Comparison of ENCODE assay signal across 8 cellular contexts in the genomic region with DNA sequence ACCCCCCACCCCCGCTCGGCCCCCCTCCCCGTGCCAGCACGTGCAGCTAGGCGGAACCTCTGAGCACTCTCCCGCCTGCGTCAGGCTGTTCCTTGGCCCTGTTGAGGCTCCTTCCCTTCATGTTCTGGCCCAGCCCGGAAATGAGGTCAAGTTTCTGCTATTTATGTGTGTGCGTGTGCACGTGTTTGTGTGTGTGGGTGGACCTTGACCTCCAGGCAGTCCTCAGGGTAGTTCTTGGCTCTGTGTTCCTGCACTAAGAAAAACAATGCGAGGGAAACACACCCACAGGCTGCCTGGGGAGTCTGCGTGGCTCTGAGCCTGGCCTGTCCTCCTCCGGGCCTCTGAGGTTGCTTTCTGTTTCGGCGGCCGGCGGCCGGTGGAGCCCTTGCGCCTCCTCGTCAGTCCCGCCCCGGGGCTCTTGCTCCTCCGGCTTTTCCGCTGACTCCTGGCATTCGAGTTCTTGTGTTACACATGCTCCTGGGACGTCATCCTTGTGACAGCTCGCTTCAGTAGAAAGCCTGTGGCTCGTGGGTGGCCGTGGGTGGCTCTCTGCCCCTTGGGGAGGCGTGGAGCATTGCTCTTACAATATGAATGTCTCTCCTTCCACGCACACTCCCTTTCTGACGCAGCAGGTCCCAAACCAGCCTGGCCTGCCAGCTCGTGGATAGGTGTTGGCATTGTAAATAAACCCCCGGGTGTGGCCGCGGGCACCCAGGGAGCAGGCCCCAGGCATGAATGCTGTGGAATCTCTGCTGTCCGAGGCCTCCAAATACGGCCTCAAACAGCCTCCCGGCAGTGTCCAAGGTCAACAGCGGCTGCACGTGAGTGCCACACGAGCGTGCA. TPM values are rescaled to one million over a fixed set of nuclear protein-coding genes. Genes with fewer than 3 reads are reported as not detected.
A peak's percentile ranks its signal among the peaks of the same experiment; 100 is the strongest.
DNase-seq lines count a peak whose midpoint lies in the region; ATAC-seq, FAIRE-seq and TF ChIP-seq lines count a peak whose summit lies in the region.

No MANE protein-coding gene starts in this region.

- H3K27me3 ChIP-seq in subcutaneous abdominal adipose tissue (ENCODE audit: control insufficient read depth in 5 of 5, insufficient read depth in 4 of 5, low read length in 5 of 5), result peaks cover 0 to 4% (median 0%) of the 10 kb centered on the region in 5 donors

- no peaks in the 10 kb centered on the region for H3K36me3 Mint-ChIP-seq in neural crest cell (ENCODE audit: low read depth)

- intact Hi-C loops in OCI-LY7 (cut with micrococcal nuclease; ENCODE audit: unreplicated experiment), result loop anchor here (5.0 kb wide), 1 partner anchor 140 kb away; no protein-coding TSS in a partner anchor

- DNase-seq in GM18507 (ENCODE audit: extremely low spot score, insufficient read length, low read depth) (peak; percentile 78), OCI-LY7 (ENCODE audit: low spot score) (peak; percentile 80), foreskin fibroblast (peak; percentile 99), neural crest cell (ENCODE audit: low read depth, low spot score) (peak; percentile 47), DMS79 (lab: John Stamatoyannopoulos, UW) (no peak)
- peak; percentile 30 for DNase-seq in activated T-helper 9 cell treated with anti-CD3 and anti-CD28 coated beads, Interleukin-2, amount 50 U/mL, for 16 hours (ENCODE audit: low read depth)

- H2AFZ ChIP-seq in OCI-LY7 (ENCODE audit: low read length), result no peak overlapping the region

- peak overlapping the region in 3 of 5 donors; percentile 10 to 68 (median 53) for H3K9ac ChIP-seq in subcutaneous abdominal adipose tissue (ENCODE audit: low read length in 5 of 5)

- H3K4me2 ChIP-seq in OCI-LY7 (ENCODE audit: low read length), result peak overlapping the region; percentile 41

- peak overlapping the region; percentile 73 for H3K4me3 Mint-ChIP-seq in neural crest cell

- CTCF ChIA-PET in OCI-LY7 (lab: Charles Lee; ENCODE audit: unreplicated experiment), result no interaction called here

- FAIRE-seq in GM18507 (lab: Jason Lieb, UNC), result peak; percentile 100

- no peaks in the 10 kb centered on the region for H3K9me3 ChIP-seq in OCI-LY7 (ENCODE audit: low read length)
- no peaks in the 10 kb centered on the region for H3K9me3 ChIP-seq in subcutaneous abdominal adipose tissue (ENCODE audit: control insufficient read depth in 5 of 5, low read length in 5 of 5)

- POLR2A ChIA-PET in OCI-LY7 (lab: Charles Lee), result interaction anchor here (0.9 to 1.3 kb wide), 3 partner anchors 14 to 28 kb away, joined by 3 to 5 read pairs (median 4); no protein-coding TSS in a partner anchor

- H3K27ac Mint-ChIP-seq in neural crest cell (ENCODE audit: unreplicated experiment), result peak overlapping the region; percentile 53

- peaks cover 9% of the 10 kb centered on the region for H3K4me1 Mint-ChIP-seq in neural crest cell

- TF ChIP-seq CTCF in OCI-LY7 (conservative IDR thresholded peaks at IDR 0.05; ENCODE audit: low read length) (no peak), foreskin fibroblast (IDR thresholded peaks at IDR 0.05; ENCODE audit: low read depth, low read length) (peak; percentile 2), neural crest cell (conservative IDR thresholded peaks at IDR 0.05) (no peak)

- H3K27ac ChIP-seq in OCI-LY7 (ENCODE audit: low read depth, low read length, poor library complexity, severe bottlenecking) (peak overlapping the region; percentile 81), subcutaneous abdominal adipose tissue (ENCODE audit: low read depth, low read length) (peak overlapping the region; percentile 84)

- H3K9me2 ChIP-seq in OCI-LY7 (ENCODE audit: insufficient read depth, low read length), result no peaks in the 10 kb centered on the region

- peaks cover 5% of the 10 kb centered on the region for H3K27me3 Mint-ChIP-seq in neural crest cell (ENCODE audit: low read depth)

- H3K4me3 ChIP-seq in OCI-LY7 (ENCODE audit: low read depth, low read length, poor library complexity, severe bottlenecking) (peak overlapping the region; percentile 16), foreskin fibroblast (ENCODE audit: low read depth in 1 of 2, low read length in 2 of 2) (peak overlapping the region; percentile 13 to 41), subcutaneous abdominal adipose tissue (ENCODE audit: low read depth in 1 of 5, low read length in 5 of 5) (peak overlapping the region; percentile 33 to 54 (median 46))

- no TSS peak for BruUV-seq in OCI-LY7 (replicated peaks; lab: Mats Ljungman, UMichigan)

- H4K20me1 ChIP-seq in OCI-LY7 (ENCODE audit: insufficient read depth, low read length), result no peaks in the 10 kb centered on the region; the same call in 1 of the 2 replicates

- peaks cover 52% of the 10 kb centered on the region for H3K79me2 ChIP-seq in OCI-LY7 (ENCODE audit: insufficient read depth, low read depth, low read length)

- no peaks in the 10 kb centered on the region for H3K9me3 Mint-ChIP-seq in neural crest cell

- H3K4me1 ChIP-seq in OCI-LY7 (ENCODE audit: insufficient read depth, low read length, poor library complexity, severe bottlenecking), result peaks cover 59% of the 10 kb centered on the region
- H3K4me1 ChIP-seq in subcutaneous abdominal adipose tissue (ENCODE audit: control insufficient read depth in 5 of 5, insufficient read depth in 5 of 5, low read length in 5 of 5), result peaks cover 9 to 55% (median 32%) of the 10 kb centered on the region in 5 donors

- peaks cover 66% of the 10 kb centered on the region; the same call in 1 of the 2 replicates for H3K36me3 ChIP-seq in OCI-LY7 (ENCODE audit: insufficient read depth, low read length)
- peaks cover 0 to 5% (median 0%) of the 10 kb centered on the region in 5 donors for H3K36me3 ChIP-seq in subcutaneous abdominal adipose tissue (ENCODE audit: control insufficient read depth in 5 of 5, insufficient read depth in 5 of 5, low read length in 5 of 5)

- ATAC-seq in HG02798 (IDR thresholded peaks at IDR 0.05; ENCODE audit: poor library complexity, unreplicated experiment), result peak; percentile 73

RNA-seq across cellular contexts. Expression of gene SLCO4A1, which starts 10.0 kb away (rescaled TPM):
- 34.4 and 52.4 TPM in 2 replicates for total RNA-seq in OCI-LY7 (2014; rRNA removed; shearing (Covaris generic))
- total RNA-seq in OCI-LY7 (2022) (30.4 and 34.3 TPM in 2 replicates), neural crest cell (7.0 and 8.2 TPM in 2 replicates)

RNA-seq across cellular contexts. Expression of gene NTSR1, which starts 56.4 kb away (rescaled TPM):
- total RNA-seq in OCI-LY7 (2014; rRNA removed; shearing (Covaris generic)), result not detected in 2 replicates
- total RNA-seq in OCI-LY7 (2022) (not detected in 2 replicates), neural crest cell (not detected in 2 replicates)
